Comparison of ENCODE assay signal across 9 cellular contexts in the genomic region with DNA sequence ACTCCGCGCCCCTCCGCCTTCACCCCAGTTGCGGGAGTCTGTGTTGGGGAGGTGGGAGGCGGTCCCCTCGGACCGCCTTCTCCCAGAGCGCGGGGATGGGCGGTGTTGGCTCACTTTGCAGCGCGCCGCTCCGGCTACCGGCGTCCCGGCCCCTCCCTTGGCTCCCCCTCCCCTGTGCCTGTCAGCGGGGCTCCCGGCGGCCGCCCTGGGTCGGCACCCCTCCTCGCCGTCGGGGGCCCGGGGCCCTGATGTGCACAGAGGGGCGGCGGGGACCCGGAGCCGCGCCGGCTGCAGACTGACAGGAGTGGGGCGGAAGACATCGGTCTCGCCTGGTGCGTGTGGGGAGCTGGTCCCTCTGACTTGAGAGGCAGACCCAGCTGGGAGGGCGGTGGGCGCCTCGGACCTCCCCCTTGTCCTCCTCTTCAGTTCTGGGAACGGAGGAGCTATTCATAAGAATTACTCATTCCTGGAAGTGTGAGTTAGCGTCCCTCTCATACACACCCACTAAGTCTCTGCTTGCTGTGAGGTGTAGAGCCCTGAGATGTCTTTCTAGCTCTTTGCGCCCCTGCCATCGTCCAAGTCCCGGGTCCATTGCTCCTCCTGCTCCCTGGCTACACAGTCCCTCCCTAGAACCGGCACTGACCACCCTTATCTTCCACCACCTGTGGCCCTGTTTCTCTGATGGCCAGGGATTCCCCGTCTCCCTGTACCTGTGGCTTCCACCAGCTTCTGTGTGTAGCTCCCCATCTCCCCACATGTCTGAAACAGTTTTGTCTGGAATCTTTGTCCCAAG. TPM values are rescaled to one million over a fixed set of nuclear protein-coding genes. Genes with fewer than 3 reads are reported as not detected.
DNase-seq lines count a peak whose midpoint lies in the region; ATAC-seq, FAIRE-seq and TF ChIP-seq lines count a peak whose summit lies in the region.
"Had no signal": no experiment of that assay in that cellular context is flagged by ENCODE, and none has a peak within 500 bp of the region (broad histone marks: within the 10 kb centered on the region; RNA-seq: fewer than 3 reads in every experiment).

No MANE protein-coding gene starts in this region.

- H2AFZ ChIP-seq in KMS-11 (ENCODE audit: low read depth), result peak overlapping the region; percentile 90
- no peak overlapping the region for H2AFZ ChIP-seq in K562 (ENCODE audit: low read depth, low read length)

- TF ChIP-seq CTCF in KMS-11 (conservative IDR thresholded peaks at IDR 0.05; ENCODE audit: low read depth, low read length) (no peak), K562 (IDR thresholded peaks at IDR 0.05 in 2 of 3, conservative IDR thresholded peaks at IDR 0.05 in 1 of 3; ENCODE audit: insufficient read depth in 2 of 3, low read depth in 1 of 3, low read length in 3 of 3) (no peak)

- peaks cover 0 to 24% (median 21%) of the 10 kb centered on the region in 10 experiments; a peak in 18 of 20 replicates for H3K4me1 ChIP-seq in BLaER1 treated with 17β-estradiol and CSF1 and Interleukin-3, amounts not matched to agents 10 nM and 100 nM
- H3K4me1 ChIP-seq in KMS-11 (ENCODE audit: low read depth, poor library complexity, severe bottlenecking) (no peaks in the 10 kb centered on the region), K562 (replicated peaks in 1 of 2; ENCODE audit: control insufficient read depth in 2 of 2, insufficient read depth in 2 of 2, low read length in 2 of 2) (peaks cover 0 to 21% of the 10 kb centered on the region in 2 experiments; a peak in 2 of 5 replicates)

- peak overlapping the region; percentile 70 to 89 (median 86) for H3K9ac ChIP-seq in BLaER1 treated with 17β-estradiol and CSF1 and Interleukin-3, amounts not matched to agents 10 nM and 100 nM
- H3K9ac ChIP-seq in KMS-11, result peak overlapping the region; percentile 34; the same call in 1 of the 2 replicates
- no peak overlapping the region; a peak in 1 of 4 replicates for H3K9ac ChIP-seq in K562 (ENCODE audit: insufficient read depth in 1 of 2, low read depth in 2 of 2, low read length in 2 of 2)

- no peaks in the 10 kb centered on the region for H3K36me3 ChIP-seq in BLaER1 treated with 17β-estradiol and CSF1 and Interleukin-3, amounts not matched to agents 10 nM and 100 nM
- H3K36me3 ChIP-seq in KMS-11 (ENCODE audit: insufficient read depth) (no peaks in the 10 kb centered on the region), K562 (ENCODE audit: control insufficient read depth, insufficient read depth, low read length) (no peaks in the 10 kb centered on the region)

- CTCF ChIA-PET in K562 (lab: Yijun Ruan, JAX; ENCODE audit: low intra/inter-chr PET ratio), result no interaction called here

- H3K9me1 ChIP-seq in K562 (ENCODE audit: control insufficient read depth, insufficient read depth, low read length), result no peaks in the 10 kb centered on the region

- H3K27ac ChIP-seq in BLaER1 treated with 17β-estradiol and CSF1 and Interleukin-3, amounts not matched to agents 10 nM and 100 nM, result peak overlapping the region in 9 of 11 experiments; percentile 57 to 87 (median 81); a peak in 15 of 22 replicates
- H3K27ac ChIP-seq in KMS-11 (no peak overlapping the region), K562 (ENCODE audit: extremely low read depth, low read depth, low read length) (no peak overlapping the region)
- H3K27ac ChIP-seq: epithelial cell of prostate had no signal

- peaks cover 0 to 9% (median 0%) of the 10 kb centered on the region in 11 experiments; a peak in 1 of 22 replicates for H3K9me3 ChIP-seq in BLaER1 treated with 17β-estradiol and CSF1 and Interleukin-3, amounts not matched to agents 10 nM and 100 nM (replicated peaks in 1 of 11)
- H3K9me3 ChIP-seq in K562 (replicated peaks; ENCODE audit: control insufficient read depth, insufficient read depth, low read depth, low read length), result no peaks in the 10 kb centered on the region

- no peak for TF ChIP-seq POLR2A in K562 (conservative IDR thresholded peaks at IDR 0.05)

- intact Hi-C loops in K562 (cut with micrococcal nuclease), result no loop called here

- H3K4me2 ChIP-seq in BLaER1 treated with 17β-estradiol and CSF1 and Interleukin-3, amounts not matched to agents 10 nM and 100 nM, result peak overlapping the region; percentile 85 to 100 (median 100)
- H3K4me2 ChIP-seq in KMS-11, result peak overlapping the region; percentile 75
- H3K4me2 ChIP-seq in K562 (ENCODE audit: insufficient read depth, low read length), result no peak overlapping the region

- H4K20me1 ChIP-seq in BLaER1 treated with 17β-estradiol and CSF1 and Interleukin-3, amounts not matched to agents 10 nM and 100 nM, result peaks cover 0 to 20% (median 6%) of the 10 kb centered on the region in 11 experiments; a peak in 5 of 22 replicates
- H4K20me1 ChIP-seq in KMS-11 (ENCODE audit: insufficient read depth) (no peaks in the 10 kb centered on the region), K562 (replicated peaks; ENCODE audit: control insufficient read depth, insufficient read depth, low read length) (no peaks in the 10 kb centered on the region)

- DNase-seq in K562 (ENCODE audit: extremely low read depth in 1 of 4, low spot score in 3 of 4) (peak; percentile 12 to 32 (median 24)), islet precursor cell (peak; percentile 62), UCSD-AML1 (lab: John Stamatoyannopoulos, UW; ENCODE audit: unreplicated experiment) (no peak)
- DNase-seq in stimulated activated CD4-positive, alpha-beta T cell treated with anti-CD3 and anti-CD28 coated beads, Interleukin-1b, Interleukin-23, amount 100 ng/mL, for 48 hours, result peak; percentile 4

- in situ Hi-C loops in K562 (cut with MboI), result no loop called here

- WGBS in K562 (ENCODE audit: insufficient coverage, low coverage, missing lambda C conversion rate), result 3% methylated on average over 19 of the region's 46 CpGs

- ATAC-seq in K562, result peak; percentile 16
- ATAC-seq in HG03442 (IDR thresholded peaks at IDR 0.05; ENCODE audit: unreplicated experiment), result no peak
- ATAC-seq in GM21423 (IDR thresholded peaks at IDR 0.05; ENCODE audit: unreplicated experiment), result no peak

- H3K4me3 ChIP-seq in BLaER1 treated with 17β-estradiol and CSF1 and Interleukin-3, amounts not matched to agents 10 nM and 100 nM, result peak overlapping the region; percentile 72 to 90 (median 82)
- peak overlapping the region; percentile 43 for H3K4me3 ChIP-seq in KMS-11 (IDR thresholded peaks at IDR 0.05; ENCODE audit: insufficient read depth, low read depth, low read length)
- H3K4me3 ChIP-seq in K562, result peak overlapping the region; percentile 25; the same call in 1 of the 2 replicates

- no peak for FAIRE-seq in K562 (lab: Jason Lieb, UNC)

- TF ChIP-seq RAD21 in K562 (CRISPR knock-in tag; conservative IDR thresholded peaks at IDR 0.05 in 1 of 2, IDR thresholded peaks at IDR 0.05 in 1 of 2), result no peak

- no peaks in the 10 kb centered on the region for H3K79me2 ChIP-seq in KMS-11 (ENCODE audit: insufficient read depth, low read depth)
- H3K79me2 ChIP-seq in K562 (ENCODE audit: control insufficient read depth, insufficient read depth, low read length), result no peaks in the 10 kb centered on the region

- POLR2A ChIA-PET in K562 (lab: Yijun Ruan, JAX), result interaction anchor here (0.6 kb wide), 1 partner anchor 40 kb away, joined by 3 read pairs; no protein-coding TSS in a partner anchor

- TF ChIP-seq EP300 in K562 (IDR thresholded peaks at IDR 0.05; ENCODE audit: low read length), result no peak

- no TSS peak for BruUV-seq in K562 (replicated peaks; lab: Mats Ljungman, UMichigan)

- H3K27me3 ChIP-seq in BLaER1 treated with 17β-estradiol and CSF1 and Interleukin-3, amounts not matched to agents 10 nM and 100 nM, result peaks cover 9 to 32% (median 18%) of the 10 kb centered on the region in 11 experiments; a peak in 16 of 22 replicates
- H3K27me3 ChIP-seq in KMS-11 (ENCODE audit: insufficient read depth, low read depth), result peaks cover 9% of the 10 kb centered on the region; the same call in 1 of the 2 replicates
- peaks cover 0 to 20% of the 10 kb centered on the region in 2 experiments; a peak in 3 of 5 replicates for H3K27me3 ChIP-seq in K562 (ENCODE audit: control insufficient read depth in 2 of 2, insufficient read depth in 2 of 2, low read length in 2 of 2)

RNA-seq across cellular contexts. Expression of a gene that starts 1.0 kb away (rescaled TPM):
- 20.2 and 28.2 TPM in 2 replicates for total RNA-seq in K562 (2011; cell fraction: chromatin; rRNA removed; ENCODE audit: low replicate concordance)
- total RNA-seq in K562 (2011; cell fraction: nucleolus; rRNA removed), result 9.5 and 12.8 TPM in 2 replicates
- 16.4 and 16.8 TPM in 2 replicates for total RNA-seq in K562 (2011; cell fraction: nucleoplasm; rRNA removed)
- total RNA-seq in K562 (2014; rRNA removed) (3.3 and 8.2 TPM in 2 replicates), K562 (2014; rRNA removed; fragmentation: Illumina TruSeq; extraction: Trizol) (2.7 and 3.5 TPM in 2 replicates), K562 (2015; rRNA removed; fragmentation: Illumina TruSeq; extraction: Trizol) (1.6 and 2.0 TPM in 2 replicates), K562 (2021) (3.9 and 5.2 TPM in 2 replicates)
- polyA plus RNA-seq in K562 (2011; rRNA removed) (3.2 and 5.6 TPM in 2 replicates), K562 (2014; fragmentation: Illumina TruSeq; extraction: Trizol) (3.4 and 4.0 TPM in 2 replicates), K562 (2014; fragmentation: Nextera tagmentation; extraction: Ambion mirVana) (under 1 TPM; 0.42 to 0.45 TPM), K562 (2014; rRNA removed) (3.4 and 4.6 TPM in 2 replicates)
- 2.2 and 5.1 TPM in 2 replicates for polyA plus RNA-seq in K562 (2011; cell fraction: cytosol; rRNA removed)
- polyA plus RNA-seq in K562 (2011; cell fraction: nucleus; rRNA removed), result 5.3 and 10.1 TPM in 2 replicates
- 4.1 and 5.1 TPM in 2 replicates for polyA plus RNA-seq in K562 (2012)
- 4.0 and 8.8 TPM in 2 replicates for polyA minus RNA-seq in K562 (2011; rRNA and poly(A)+ RNA removed)
- 1.5 and 4.6 TPM in 2 replicates for polyA minus RNA-seq in K562 (2011; cell fraction: cytosol; rRNA and poly(A)+ RNA removed)
- 5.9 and 8.3 TPM in 2 replicates for polyA minus RNA-seq in K562 (2011; cell fraction: nucleus; rRNA and poly(A)+ RNA removed)

RNA-seq across cellular contexts. Expression of a gene that starts 42.3 kb away (rescaled TPM):
- total RNA-seq in K562 (2011; cell fraction: chromatin; rRNA removed; ENCODE audit: low replicate concordance), result not detected in 2 replicates
- total RNA-seq in K562 (2011; cell fraction: nucleolus; rRNA removed), result not detected in 2 replicates
- not detected in 2 replicates for total RNA-seq in K562 (2011; cell fraction: nucleoplasm; rRNA removed)
- total RNA-seq in K562 (2014; rRNA removed), result not detected in 2 replicates
- not detected in 2 replicates for total RNA-seq in K562 (2014; rRNA removed; fragmentation: Illumina TruSeq; extraction: Trizol)
- not detected in 2 replicates for total RNA-seq in K562 (2015; rRNA removed; fragmentation: Illumina TruSeq; extraction: Trizol)
- total RNA-seq in K562 (2021), result not detected in 2 replicates
- polyA plus RNA-seq in K562 (2011; rRNA removed), result not detected in 2 replicates
- not detected in 2 replicates for polyA plus RNA-seq in K562 (2011; cell fraction: cytosol; rRNA removed)
- not detected in 2 replicates for polyA plus RNA-seq in K562 (2011; cell fraction: nucleus; rRNA removed)
- not detected in 2 replicates for polyA plus RNA-seq in K562 (2012)
- polyA plus RNA-seq in K562 (2014; fragmentation: Illumina TruSeq; extraction: Trizol), result not detected in 2 replicates
- not detected for polyA plus RNA-seq in K562 (2014; fragmentation: Nextera tagmentation; extraction: Ambion mirVana)
- polyA plus RNA-seq in K562 (2014; rRNA removed), result not detected in 2 replicates
- not detected in 2 replicates for polyA minus RNA-seq in K562 (2011; rRNA and poly(A)+ RNA removed)
- not detected in 2 replicates for polyA minus RNA-seq in K562 (2011; cell fraction: cytosol; rRNA and poly(A)+ RNA removed)
- not detected in 2 replicates for polyA minus RNA-seq in K562 (2011; cell fraction: nucleus; rRNA and poly(A)+ RNA removed)

Comparison
In these comparisons a context has a peak if more than half of its experiments do, and no peak if none do; other contexts are left out.
1. H3K27ac ChIP-seq: peak in BLaER1 treated with 17β-estradiol and CSF1 and Interleukin-3, amounts not matched to agents 10 nM and 100 nM (9 of 11); none in KMS-11 (single experiment) and K562 (single experiment).
2. H3K4me3 ChIP-seq: peak in every context shown above with its lines; median percentile 82 in BLaER1 treated with 17β-estradiol and CSF1 and Interleukin-3, amounts not matched to agents 10 nM and 100 nM; 43 in KMS-11; 25 in K562.
3. H3K9ac ChIP-seq: peak in BLaER1 treated with 17β-estradiol and CSF1 and Interleukin-3, amounts not matched to agents 10 nM and 100 nM (11 of 11) and KMS-11 (single experiment); none in K562 (0 of 2).